ENCODE assay signal across 8 cellular contexts in genomic region chrX:135973025-135973547, GRCh38. TPM values are rescaled to one million over a fixed set of nuclear protein-coding genes. Genes with fewer than 3 reads are reported as not detected.
DNase-seq lines count a peak whose midpoint lies in the region; ATAC-seq and TF ChIP-seq lines count a peak whose summit lies in the region.

No MANE protein-coding gene starts in this region.

- ATAC-seq in HG02763 (IDR thresholded peaks at IDR 0.05; ENCODE audit: unreplicated experiment) = peak; percentile 25
- ATAC-seq in naive B cell (ENCODE audit: low read depth in 2 of 2) = no peak

- H3K4me1 ChIP-seq in SJCRH30 = no peaks in the 10 kb centered on the region

- H3K27ac Mint-ChIP-seq in endothelial cell (ENCODE audit: unreplicated experiment) (peak overlapping the region; percentile 99), naive B cell (peak overlapping the region; percentile 95 to 100 (median 99))

- no peaks in the 10 kb centered on the region for H3K9me3 Mint-ChIP-seq in endothelial cell (ENCODE audit: unreplicated experiment)
- H3K9me3 Mint-ChIP-seq in naive B cell = peaks cover 0 to 1% (median 0%) of the 10 kb centered on the region in 7 donors

- H3K27ac ChIP-seq in SJCRH30 = peak overlapping the region; percentile 77

- no peak for TF ChIP-seq CTCF in endothelial cell (IDR thresholded peaks at IDR 0.05; ENCODE audit: unreplicated experiment)

- H3K36me3 ChIP-seq in SJCRH30 = no peaks in the 10 kb centered on the region

- H3K27me3 ChIP-seq in SJCRH30 = no peaks in the 10 kb centered on the region

- peak overlapping the region; percentile 98 for H3K4me3 Mint-ChIP-seq in endothelial cell (ENCODE audit: unreplicated experiment)
- peak overlapping the region; percentile 95 to 99 (median 98) for H3K4me3 Mint-ChIP-seq in naive B cell

- no peaks in the 10 kb centered on the region for H3K9me3 ChIP-seq in SJCRH30 (replicated peaks)

- no peaks in the 10 kb centered on the region for H3K36me3 Mint-ChIP-seq in endothelial cell (ENCODE audit: low read depth, unreplicated experiment)
- no peaks in the 10 kb centered on the region for H3K36me3 Mint-ChIP-seq in naive B cell

- H3K4me1 Mint-ChIP-seq in endothelial cell (ENCODE audit: unreplicated experiment) (peaks cover 12% of the 10 kb centered on the region), naive B cell (peaks cover 10 to 24% (median 12%) of the 10 kb centered on the region in 3 donors)

- H3K27me3 Mint-ChIP-seq in endothelial cell (ENCODE audit: unreplicated experiment) (peaks cover 2% of the 10 kb centered on the region), naive B cell (no peaks in the 10 kb centered on the region)

- DNase-seq in NCI-H345 (lab: John Stamatoyannopoulos, UW) (peak; percentile 6), NCI-H345 treated with DMSO at 0.1 percent for 48 hours (lab: John Stamatoyannopoulos, UW; ENCODE audit: unreplicated experiment) (no peak), SJCRH30 (peak; percentile 7 to 31), endothelial cell (ENCODE audit: low spot score) (no peak), naive B cell (no peak), NCI-H2029 treated with DMSO at 0.1 percent for 48 hours (lab: John Stamatoyannopoulos, UW) (no peak)
- no peak for DNase-seq in stimulated activated CD4-positive, alpha-beta T cell treated with anti-CD3 and anti-CD28 coated beads, Interleukin-2, amount 100 ng/mL, for 48 hours

- peak overlapping the region; percentile 88 for H3K4me3 ChIP-seq in SJCRH30

RNA-seq across cellular contexts. Expression of gene MMGT1, which starts 0.7 kb away (rescaled TPM):
- total RNA-seq in SJCRH30 (2014; rRNA removed; shearing (Covaris generic)) = 22.7 and 24.2 TPM in 2 replicates
- total RNA-seq in endothelial cell (ENCODE audit: unreplicated experiment) = 18.2 TPM
- 10 to 100 TPM in 3 of 6 donors, 1 to 10 TPM in 3; 7.6 to 11.5 (median 10.4) TPM for polyA plus RNA-seq in naive B cell (ENCODE audit: low read depth in 6 of 6)

RNA-seq across cellular contexts. Expression of gene SLC9A6, which starts 12.1 kb away (rescaled TPM):
- 13.5 and 15.8 TPM in 2 replicates for total RNA-seq in SJCRH30 (2014; rRNA removed; shearing (Covaris generic))
- total RNA-seq in endothelial cell (ENCODE audit: unreplicated experiment) = 12.2 TPM
- polyA plus RNA-seq in naive B cell (ENCODE audit: low read depth in 6 of 6) = 10 to 100 TPM in 4 of 6 donors, 1 to 10 TPM in 2; 9.2 to 18.8 (median 10.7) TPM

Comparison
In these comparisons a context has a peak if more than half of its experiments do, and no peak if none do; other contexts are left out.
1. DNase-seq: peak in NCI-H345 (single experiment) and SJCRH30 (2 of 2); none in NCI-H345 treated with DMSO at 0.1 percent for 48 hours (single experiment), endothelial cell (single experiment), naive B cell (single experiment), stimulated activated CD4-positive, alpha-beta T cell treated with anti-CD3 and anti-CD28 coated beads, Interleukin-2, amount 100 ng/mL, for 48 hours (0 of 2) and NCI-H2029 treated with DMSO at 0.1 percent for 48 hours (single experiment).